13 cellular contexts compared by ENCODE assay signal in the genomic region with DNA sequence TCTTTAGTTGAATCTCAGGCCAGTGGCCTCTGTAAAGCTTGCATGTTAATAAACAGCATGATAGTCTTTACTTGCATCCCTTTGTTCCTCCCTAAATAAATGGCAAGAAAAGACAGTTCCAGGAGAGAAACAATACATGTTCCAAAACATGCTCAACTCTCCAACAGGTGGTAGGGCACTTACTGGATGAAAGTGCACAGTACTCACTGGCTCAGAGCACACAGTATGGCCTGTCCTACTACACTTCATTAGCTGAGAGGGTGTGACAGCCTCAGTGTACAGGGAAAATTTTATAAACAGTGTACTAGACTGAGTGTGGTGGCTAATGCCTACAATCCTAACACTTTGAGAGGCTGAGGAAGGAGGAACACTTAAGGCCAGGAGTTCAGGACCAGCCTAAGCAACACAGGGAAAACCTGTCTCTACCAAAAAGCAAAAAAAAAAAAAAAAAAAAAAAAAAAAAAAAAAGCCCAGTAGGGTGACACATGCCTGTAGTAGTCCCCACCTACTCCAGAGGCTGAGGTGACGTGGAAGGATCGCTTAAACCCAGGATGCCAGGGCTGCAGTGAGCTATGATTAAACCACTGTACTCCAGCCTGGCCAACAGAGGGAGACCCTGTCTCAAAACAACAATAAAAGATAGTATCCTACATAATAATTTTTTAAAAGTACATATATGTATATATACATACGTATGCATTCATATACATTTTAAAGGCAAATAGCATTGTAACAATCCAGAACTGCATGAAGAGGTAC. TPM values are rescaled to one million over a fixed set of nuclear protein-coding genes. Genes with fewer than 3 reads are reported as not detected.
DNase-seq lines count a peak whose midpoint lies in the region; ATAC-seq, FAIRE-seq and TF ChIP-seq lines count a peak whose summit lies in the region.
"Had no signal": no experiment of that assay in that cellular context is flagged by ENCODE, and none has a peak within 500 bp of the region (broad histone marks: within the 10 kb centered on the region; RNA-seq: fewer than 3 reads in every experiment).

No MANE protein-coding gene starts in this region.

- FAIRE-seq in H54 (lab: Jason Lieb, UNC) = no peak
- FAIRE-seq: endometrium had no signal

- no peaks in the 10 kb centered on the region for H3F3A ChIP-seq in smooth muscle cell (ENCODE audit: low read depth)

- peaks cover 13% of the 10 kb centered on the region for H3K4me1 ChIP-seq in RWPE2 (ENCODE audit: insufficient read depth, poor library complexity, severe bottlenecking)
- H3K4me1 ChIP-seq in smooth muscle cell (ENCODE audit: low read depth) = no peaks in the 10 kb centered on the region
- H3K4me1 ChIP-seq: BLaER1, right atrium auricular region had no signal

- no peak overlapping the region for H3K4me2 ChIP-seq in smooth muscle cell
- H3K4me2 ChIP-seq: BLaER1 had no signal

- H3K4me3 Mint-ChIP-seq in chondrocyte (ENCODE audit: unreplicated experiment) = no peak overlapping the region

- H3K79me2 ChIP-seq in smooth muscle cell (ENCODE audit: low read depth) = peaks cover 66% of the 10 kb centered on the region

- ATAC-seq in RWPE2 (ENCODE audit: low read depth) (peak; percentile 81), GM18870 (IDR thresholded peaks at IDR 0.05; ENCODE audit: unreplicated experiment) (no peak)
- ATAC-seq: left lobe of liver had no signal

- peaks cover 29% of the 10 kb centered on the region for H3K4me1 Mint-ChIP-seq in chondrocyte (ENCODE audit: low read depth)

- H3K27ac ChIP-seq in RWPE2 (ENCODE audit: poor library complexity, severe bottlenecking) = peak overlapping the region; percentile 32
- H3K27ac ChIP-seq in smooth muscle cell (ENCODE audit: low read depth) = peak overlapping the region; percentile 64
- H3K27ac ChIP-seq: BLaER1, right atrium auricular region had no signal

- no peaks in the 10 kb centered on the region for H3K27me3 Mint-ChIP-seq in chondrocyte (ENCODE audit: low read depth)

- peak overlapping the region; percentile 36 for H3K27ac Mint-ChIP-seq in chondrocyte (ENCODE audit: unreplicated experiment)

- no peak for TF ChIP-seq POLR2A in H54 (IDR thresholded peaks at IDR 0.05; ENCODE audit: low read depth, low read length)

- H3K9me3 ChIP-seq in RWPE2 (ENCODE audit: severe bottlenecking) (no peaks in the 10 kb centered on the region), smooth muscle cell (replicated peaks; ENCODE audit: low read depth) (no peaks in the 10 kb centered on the region)
- H3K9me3 ChIP-seq: BLaER1, right atrium auricular region had no signal

- H3K4me3 ChIP-seq in RWPE2 (ENCODE audit: severe bottlenecking) (no peak overlapping the region), smooth muscle cell (no peak overlapping the region)
- H3K4me3 ChIP-seq: BLaER1, right atrium auricular region had no signal

- peak overlapping the region; percentile 40 for H3K9ac ChIP-seq in smooth muscle cell (ENCODE audit: low read depth)
- H3K9ac ChIP-seq: BLaER1 had no signal

- peaks cover 66% of the 10 kb centered on the region for H4K20me1 ChIP-seq in smooth muscle cell (ENCODE audit: low read depth)

- TF ChIP-seq CTCF in RWPE2 (IDR thresholded peaks at IDR 0.05; ENCODE audit: poor library complexity, severe bottlenecking) (peak; percentile 35), chondrocyte (IDR thresholded peaks at IDR 0.05) (peak; percentile 50), smooth muscle cell (IDR thresholded peaks at IDR 0.05; ENCODE audit: borderline replicate concordance, insufficient read depth, poor library complexity, severe bottlenecking) (peak; percentile 19)

- H3K9me3 Mint-ChIP-seq in chondrocyte (ENCODE audit: low read depth) = no peaks in the 10 kb centered on the region

- 76% methylated on average over 3 of the region's 3 CpGs for WGBS in smooth muscle cell (ENCODE audit: low lambda C conversion rate)

- peak; percentile 46 for DNase-seq in activated naive CD4-positive, alpha-beta T cell treated with Interleukin-2 at 50 U/mL for 16 hours
- no peak for DNase-seq in activated naive CD4-positive, alpha-beta T cell (lab: John Stamatoyannopoulos, UW)
- DNase-seq in RWPE2 (ENCODE audit: low spot score) (no peak), chondrocyte (ENCODE audit: low spot score) (no peak), smooth muscle cell (lab: John Stamatoyannopoulos, UW; ENCODE audit: unreplicated experiment) (no peak), H54 (ENCODE audit: insufficient read length, low spot score) (no peak), islet precursor cell (no peak)
- DNase-seq: NCI-H187 had no signal

- H3K36me3 ChIP-seq in RWPE2 (ENCODE audit: low read depth) = peaks cover 3% of the 10 kb centered on the region; the same call in 1 of the 2 replicates
- no peaks in the 10 kb centered on the region for H3K36me3 ChIP-seq in smooth muscle cell (ENCODE audit: low read depth)

- H2AFZ ChIP-seq in smooth muscle cell (ENCODE audit: low read depth) = no peak overlapping the region

- H3K27me3 ChIP-seq in RWPE2 (ENCODE audit: insufficient read depth, poor library complexity, severe bottlenecking) = no peaks in the 10 kb centered on the region
- no peaks in the 10 kb centered on the region for H3K27me3 ChIP-seq in smooth muscle cell (ENCODE audit: low read depth)
- H3K27me3 ChIP-seq: BLaER1, right atrium auricular region had no signal

- peaks cover 3% of the 10 kb centered on the region for H3K36me3 Mint-ChIP-seq in chondrocyte (ENCODE audit: low read depth)

RNA-seq across cellular contexts. Expression of a gene that starts 51.9 kb away (rescaled TPM):
- total RNA-seq in chondrocyte = 37.2 to 43.4 TPM (median 40.2 TPM) in 3 replicates
- total RNA-seq in smooth muscle cell = 34.0 and 38.5 TPM in 2 replicates
- 8.4 and 10.1 TPM in 2 replicates for polyA plus RNA-seq in smooth muscle cell
